Comparison of ENCODE assay signal across 8 cellular contexts in the genomic region with DNA sequence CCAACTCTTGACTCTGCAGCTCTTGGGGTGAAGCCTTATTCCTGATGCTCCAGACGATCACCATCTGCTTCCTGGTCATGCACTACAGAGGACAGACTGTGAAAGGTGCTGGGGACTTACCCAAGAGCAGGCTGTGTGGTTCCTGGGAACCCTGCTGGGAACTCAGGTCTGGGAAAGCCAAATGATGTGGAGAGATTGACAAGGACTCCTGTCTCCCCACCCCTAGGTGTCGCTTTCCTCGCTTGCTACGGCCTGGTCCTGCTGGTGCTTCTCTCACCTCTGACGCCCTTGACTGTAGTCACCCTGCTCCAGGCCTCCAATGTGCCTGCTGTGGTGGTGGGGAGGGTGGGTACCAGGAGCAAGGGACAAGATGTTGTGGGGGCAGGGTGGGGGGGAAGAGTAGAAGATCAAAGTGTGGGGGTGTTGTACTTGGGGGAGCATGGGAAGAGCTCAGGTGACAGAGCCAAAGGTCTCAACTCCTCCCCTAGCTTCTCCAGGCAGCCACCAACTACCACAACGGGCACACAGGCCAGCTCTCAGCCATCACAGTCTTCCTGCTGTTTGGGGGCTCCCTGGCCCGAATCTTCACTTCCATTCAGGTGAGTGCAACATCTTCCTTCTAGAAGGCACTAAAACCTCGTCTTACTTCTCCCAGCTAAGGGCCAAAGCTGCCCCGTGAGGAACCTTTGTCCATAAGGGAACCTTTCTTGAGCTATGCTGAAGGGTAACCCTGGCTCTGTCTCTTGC. TPM values are rescaled to one million over a fixed set of nuclear protein-coding genes. Genes with fewer than 3 reads are reported as not detected.
DNase-seq lines count a peak whose midpoint lies in the region; ATAC-seq and TF ChIP-seq lines count a peak whose summit lies in the region.

No MANE protein-coding gene starts in this region.

- H3K4me3 ChIP-seq in BLaER1 treated with 17β-estradiol and CSF1 and Interleukin-3, amounts not matched to agents 10 nM and 100 nM = no peak overlapping the region
- H3K4me3 ChIP-seq in left lung = no peak overlapping the region

- H3K4me2 ChIP-seq in BLaER1 treated with 17β-estradiol and CSF1 and Interleukin-3, amounts not matched to agents 10 nM and 100 nM = peak overlapping the region in 10 of 11 experiments; percentile 17 to 100 (median 48); a peak in 18 of 22 replicates

- CTCF ChIA-PET in HEK293T (lab: Yijun Ruan, JAX) = interaction anchor here (0.8 to 0.9 kb wide), 2 partner anchors 23 to 100 kb away, joined by 3 to 4 read pairs; a partner anchor contains a TSS

- peak; percentile 61 for DNase-seq in HEK293T (ENCODE audit: extremely low spot score)
- DNase-seq in activated naive CD4-positive, alpha-beta T cell treated with anti-CD3 and anti-CD28 coated beads, Interleukin-2, amount 50 U/mL, for 72 hours (ENCODE audit: low spot score in 2 of 2) = no peak
- DNase-seq in left lung = no peak
- DNase-seq in midbrain (lab: John Stamatoyannopoulos, UW) = no peak
- DNase-seq in GF-D8 (lab: John Stamatoyannopoulos, UW) = no peak

- TF ChIP-seq CTCF in left lung (IDR thresholded peaks at IDR 0.05) = no peak

- H3K36me3 ChIP-seq in BLaER1 treated with 17β-estradiol and CSF1 and Interleukin-3, amounts not matched to agents 10 nM and 100 nM = peaks cover 30 to 71% (median 60%) of the 10 kb centered on the region in 11 experiments
- H3K36me3 ChIP-seq in left lung = peaks cover 0 to 52% of the 10 kb centered on the region in 2 donors

- H4K20me1 ChIP-seq in BLaER1 treated with 17β-estradiol and CSF1 and Interleukin-3, amounts not matched to agents 10 nM and 100 nM = peaks cover 0 to 43% (median 12%) of the 10 kb centered on the region in 11 experiments; a peak in 14 of 22 replicates

- H3K9ac ChIP-seq in BLaER1 treated with 17β-estradiol and CSF1 and Interleukin-3, amounts not matched to agents 10 nM and 100 nM = peak overlapping the region in 10 of 11 experiments; percentile 33 to 60 (median 53); a peak in 14 of 22 replicates

- H3K36me3 Mint-ChIP-seq in activated naive CD4-positive, alpha-beta T cell treated with anti-CD3 and anti-CD28 coated beads, Interleukin-2, amount 50 U/mL, for 72 hours = peaks cover 28 to 30% of the 10 kb centered on the region in 2 donors

- POLR2A ChIA-PET in HEK293T (lab: Yijun Ruan, JAX) = interaction anchor here (0.6 to 1.2 kb wide), 6 partner anchors 13 to 181 kb away, joined by 3 to 7 read pairs (median 4); a partner anchor contains a TSS

- H3K27ac Mint-ChIP-seq in activated naive CD4-positive, alpha-beta T cell treated with anti-CD3 and anti-CD28 coated beads, Interleukin-2, amount 50 U/mL, for 72 hours = peak overlapping the region; percentile 36 to 44

- H3K9me3 Mint-ChIP-seq in activated naive CD4-positive, alpha-beta T cell treated with anti-CD3 and anti-CD28 coated beads, Interleukin-2, amount 50 U/mL, for 72 hours = no peaks in the 10 kb centered on the region

- no peaks in the 10 kb centered on the region for H3K27me3 ChIP-seq in BLaER1 treated with 17β-estradiol and CSF1 and Interleukin-3, amounts not matched to agents 10 nM and 100 nM
- H3K27me3 ChIP-seq in left lung = no peaks in the 10 kb centered on the region

- intact Hi-C loops in left lung (cut with DNase I) = no loop called here

- peak overlapping the region in 10 of 11 experiments; percentile 8 to 55 (median 46); a peak in 13 of 22 replicates for H3K27ac ChIP-seq in BLaER1 treated with 17β-estradiol and CSF1 and Interleukin-3, amounts not matched to agents 10 nM and 100 nM
- peak overlapping the region; percentile 8 to 24 for H3K27ac ChIP-seq in left lung

- no peaks in the 10 kb centered on the region for H3K9me3 ChIP-seq in BLaER1 treated with 17β-estradiol and CSF1 and Interleukin-3, amounts not matched to agents 10 nM and 100 nM (replicated peaks in 1 of 11)
- no peaks in the 10 kb centered on the region for H3K9me3 ChIP-seq in left lung

- H3K4me1 ChIP-seq in BLaER1 treated with 17β-estradiol and CSF1 and Interleukin-3, amounts not matched to agents 10 nM and 100 nM = peaks cover 50 to 77% (median 69%) of the 10 kb centered on the region in 10 experiments
- H3K4me1 ChIP-seq in left lung = peaks cover 25 to 57% of the 10 kb centered on the region in 2 donors

- no peak for ATAC-seq in activated naive CD4-positive, alpha-beta T cell treated with anti-CD3 and anti-CD28 coated beads, Interleukin-2, amount 50 U/mL, for 72 hours
- ATAC-seq in left lung = no peak
- no peak for ATAC-seq in HG03469 (IDR thresholded peaks at IDR 0.05; ENCODE audit: unreplicated experiment)
- no peak for ATAC-seq in HG03460 (IDR thresholded peaks at IDR 0.05; ENCODE audit: unreplicated experiment)

TF ChIP-seq in HEK293T, 16 proteins besides CTCF, POLR2A, EP300 and RAD21:
- TF ChIP-seq LEF1 (IDR thresholded peaks at IDR 0.05; ENCODE audit: borderline replicate concordance) (no peak), FOXM1 (IDR thresholded peaks at IDR 0.05; ENCODE audit: borderline replicate concordance) (no peak), SUZ12 (IDR thresholded peaks at IDR 0.05) (no peak), HDGF (IDR thresholded peaks at IDR 0.05; ENCODE audit: borderline replicate concordance) (no peak), ZNF384 (IDR thresholded peaks at IDR 0.05) (no peak), CTBP1 (IDR thresholded peaks at IDR 0.05; ENCODE audit: borderline replicate concordance) (no peak)
- TF ChIP-seq, protein P1, sequence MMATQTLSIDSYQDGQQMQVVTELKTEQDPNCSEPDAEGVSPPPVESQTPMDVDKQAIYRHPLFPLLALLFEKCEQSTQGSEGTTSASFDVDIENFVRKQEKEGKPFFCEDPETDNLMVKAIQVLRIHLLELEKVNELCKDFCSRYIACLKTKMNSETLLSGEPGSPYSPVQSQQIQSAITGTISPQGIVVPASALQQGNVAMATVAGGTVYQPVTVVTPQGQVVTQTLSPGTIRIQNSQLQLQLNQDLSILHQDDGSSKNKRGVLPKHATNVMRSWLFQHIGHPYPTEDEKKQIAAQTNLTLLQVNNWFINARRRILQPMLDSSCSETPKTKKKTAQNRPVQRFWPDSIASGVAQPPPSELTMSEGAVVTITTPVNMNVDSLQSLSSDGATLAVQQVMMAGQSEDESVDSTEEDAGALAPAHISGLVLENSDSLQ (IDR thresholded peaks at IDR 0.05) = peak; percentile 77

RNA-seq across cellular contexts. Expression of a gene that starts 3.0 kb away (rescaled TPM):
- total RNA-seq in activated naive CD4-positive, alpha-beta T cell treated with anti-CD3 and anti-CD28 coated beads, Interleukin-2, amount 50 U/mL, for 72 hours = under 1 TPM; 0.23 to 0.93 TPM
- under 1 TPM in 1 of 2 donors, not detected in 1; 0.31 TPM for total RNA-seq in left lung

RNA-seq across cellular contexts. Expression of a gene that starts 3.2 kb away (rescaled TPM):
- 10 to 100 TPM; 52.1 to 60.6 TPM for total RNA-seq in activated naive CD4-positive, alpha-beta T cell treated with anti-CD3 and anti-CD28 coated beads, Interleukin-2, amount 50 U/mL, for 72 hours
- 10 to 100 TPM; 81.4 to 87.5 TPM for total RNA-seq in left lung

RNA-seq across cellular contexts. Expression of a gene that starts 7.4 kb away (rescaled TPM):
- 10 to 100 TPM in 1 of 2 donors, 1 to 10 TPM in 1; 7.6 to 12.7 TPM for total RNA-seq in activated naive CD4-positive, alpha-beta T cell treated with anti-CD3 and anti-CD28 coated beads, Interleukin-2, amount 50 U/mL, for 72 hours
- 100 to 1,000 TPM; 305 to 427 TPM for total RNA-seq in left lung

RNA-seq across cellular contexts. Expression of a gene that starts 25.1 kb away (rescaled TPM):
- 10 to 100 TPM; 42.9 to 46.3 TPM for total RNA-seq in activated naive CD4-positive, alpha-beta T cell treated with anti-CD3 and anti-CD28 coated beads, Interleukin-2, amount 50 U/mL, for 72 hours
- 10 to 100 TPM; 43.5 to 48.6 TPM for total RNA-seq in left lung

RNA-seq across cellular contexts. Expression of a gene that starts 27.9 kb away (rescaled TPM):
- total RNA-seq in activated naive CD4-positive, alpha-beta T cell treated with anti-CD3 and anti-CD28 coated beads, Interleukin-2, amount 50 U/mL, for 72 hours = 10 to 100 TPM; 34.7 to 66.2 TPM
- 10 to 100 TPM; 30.6 to 34.6 TPM for total RNA-seq in left lung

Comparison
In these comparisons a context has a peak if more than half of its experiments do, and no peak if none do; other contexts are left out.
1. RNA of a gene that starts 7.4 kb away (total RNA-seq): 305 to 427 TPM in left lung; 7.6 to 12.7 TPM in activated naive CD4-positive, alpha-beta T cell treated with anti-CD3 and anti-CD28 coated beads, Interleukin-2, amount 50 U/mL, for 72 hours; every median in the first group is over 10 times any median in the second.